Comparison of ENCODE assay signal across 17 cellular contexts in the genomic region with DNA sequence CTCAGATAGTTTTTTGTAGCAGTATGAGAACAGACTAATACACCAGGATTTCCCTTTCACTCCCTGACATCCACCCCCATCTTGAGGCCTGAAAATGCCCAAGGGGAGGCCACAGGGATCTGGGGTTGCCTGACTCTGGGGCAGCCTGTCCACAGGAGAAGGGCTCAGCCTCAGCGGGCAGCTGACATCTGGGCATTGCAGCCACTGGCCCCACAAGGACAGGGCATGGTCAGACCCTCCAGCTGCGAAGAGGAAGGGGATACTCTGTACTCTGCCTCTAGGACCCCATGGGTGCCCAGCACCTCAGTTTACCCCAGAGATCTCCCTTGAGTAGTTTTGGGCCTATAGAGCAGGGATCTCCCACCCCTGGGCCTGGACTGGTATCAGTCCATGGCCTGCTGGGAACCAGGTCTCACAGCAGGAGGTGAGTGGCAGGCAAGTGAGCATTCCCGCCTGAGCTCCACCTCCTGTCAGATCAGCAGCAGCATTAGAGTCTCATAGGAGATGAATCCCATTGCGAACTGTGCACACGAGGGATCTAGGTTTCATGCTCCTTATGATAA.
DNase-seq lines count a peak whose midpoint lies in the region; ATAC-seq and TF ChIP-seq lines count a peak whose summit lies in the region.
"Had no signal": no experiment of that assay in that cellular context is flagged by ENCODE, and none has a peak within 500 bp of the region (broad histone marks: within the 10 kb centered on the region; RNA-seq: fewer than 3 reads in every experiment).

No MANE protein-coding gene starts in this region.

- H3K4me1 ChIP-seq in right atrium auricular region (no peaks in the 10 kb centered on the region), endodermal cell (ENCODE audit: control insufficient read depth, insufficient read depth, low read length) (no peaks in the 10 kb centered on the region)
- H3K4me1 ChIP-seq: HAP-1 had no signal

- no peak overlapping the region for H3K27ac ChIP-seq in right atrium auricular region
- no peak overlapping the region for H3K27ac ChIP-seq in endodermal cell (ENCODE audit: low read depth, low read length)

- no peaks in the 10 kb centered on the region for H3K9me3 ChIP-seq in right atrium auricular region
- no peaks in the 10 kb centered on the region for H3K9me3 ChIP-seq in endodermal cell (ENCODE audit: control insufficient read depth, low read length)

- 94 to 96% methylated on average over 3 to 5 of the region's 5 CpGs for WGBS in endodermal cell (ENCODE audit: insufficient coverage in 1 of 2, insufficient read length in 1 of 2), 2 experiments

- H3K4me1 Mint-ChIP-seq in endodermal cell (no peaks in the 10 kb centered on the region), nephron progenitor cell (peaks cover 16% of the 10 kb centered on the region)
- H3K4me1 Mint-ChIP-seq in activated T-cell treated with anti-CD3 and anti-CD28 coated beads, Interleukin-2, amount 50 U/mL, for 72 hours (ENCODE audit: low read depth): no peaks in the 10 kb centered on the region
- H3K4me1 Mint-ChIP-seq: B cell; CD4-positive, alpha-beta memory T cell had no signal

- H3K27me3 Mint-ChIP-seq in endodermal cell (ENCODE audit: insufficient read depth) (peaks cover 3% of the 10 kb centered on the region), nephron progenitor cell (ENCODE audit: low read depth, poor library complexity) (peaks cover 12% of the 10 kb centered on the region)
- H3K27me3 Mint-ChIP-seq in activated T-cell treated with anti-CD3 and anti-CD28 coated beads, Interleukin-2, amount 50 U/mL, for 72 hours (ENCODE audit: low read depth): no peaks in the 10 kb centered on the region
- H3K27me3 Mint-ChIP-seq: B cell; CD4-positive, alpha-beta memory T cell had no signal

- H3K36me3 Mint-ChIP-seq in endodermal cell (ENCODE audit: low read depth): no peaks in the 10 kb centered on the region
- peaks cover 4% of the 10 kb centered on the region for H3K36me3 Mint-ChIP-seq in nephron progenitor cell (ENCODE audit: low read depth)
- H3K36me3 Mint-ChIP-seq in activated T-cell treated with anti-CD3 and anti-CD28 coated beads, Interleukin-2, amount 50 U/mL, for 72 hours (ENCODE audit: insufficient read depth in 2 of 2): no peaks in the 10 kb centered on the region
- H3K36me3 Mint-ChIP-seq: CD4-positive, alpha-beta memory T cell had no signal

- peaks cover 17% of the 10 kb centered on the region for H3K9me3 Mint-ChIP-seq in endodermal cell
- H3K9me3 Mint-ChIP-seq in nephron progenitor cell: peaks cover 32% of the 10 kb centered on the region
- no peaks in the 10 kb centered on the region for H3K9me3 Mint-ChIP-seq in activated T-cell treated with anti-CD3 and anti-CD28 coated beads, Interleukin-2, amount 50 U/mL, for 72 hours

- DNase-seq in right atrium auricular region (ENCODE audit: low spot score): peak; percentile 26
- no peak for DNase-seq in Right ventricle myocardium superior
- DNase-seq in endodermal cell: peak; percentile 20
- DNase-seq in nephron progenitor cell: no peak
- DNase-seq in stimulated activated naive CD4-positive, alpha-beta T cell treated with Interleukin-2 at 50 U/mL for 16 hours (lab: John Stamatoyannopoulos, UW): no peak
- DNase-seq in NCI-H446 (lab: John Stamatoyannopoulos, UW): no peak
- DNase-seq in anterior cingulate cortex (lab: John Stamatoyannopoulos, UW): no peak
- DNase-seq in activated T-cell treated with anti-CD3 and anti-CD28 coated beads, Interleukin-2, amount 50 U/mL, for 72 hours: no peak
- DNase-seq: ACHN; C1 segment of cervical spinal cord; CD4-positive, alpha-beta memory T cell; DMS79 treated with DMSO at 0.1 percent for 48 hours; EL; GOT3 had no signal

- TF ChIP-seq CTCF in right atrium auricular region (IDR thresholded peaks at IDR 0.05) (no peak), endodermal cell (conservative IDR thresholded peaks at IDR 0.05) (no peak), nephron progenitor cell (IDR thresholded peaks at IDR 0.05) (no peak)

- no peaks in the 10 kb centered on the region for H3K36me3 ChIP-seq in right atrium auricular region
- no peaks in the 10 kb centered on the region for H3K36me3 ChIP-seq in endodermal cell (ENCODE audit: control insufficient read depth, insufficient read depth, low read length)
- H3K36me3 ChIP-seq: HAP-1 had no signal

- no peaks in the 10 kb centered on the region for H3K27me3 ChIP-seq in right atrium auricular region
- H3K27me3 ChIP-seq in endodermal cell (ENCODE audit: control insufficient read depth, insufficient read depth, low read length, poor library complexity, severe bottlenecking): no peaks in the 10 kb centered on the region

- H3K9ac ChIP-seq in endodermal cell (ENCODE audit: extremely low read depth, low read length, poor library complexity, severe bottlenecking): no peak overlapping the region

- no peak overlapping the region for H3K27ac Mint-ChIP-seq in endodermal cell
- peak overlapping the region; percentile 39 for H3K27ac Mint-ChIP-seq in nephron progenitor cell
- no peak overlapping the region for H3K27ac Mint-ChIP-seq in activated T-cell treated with anti-CD3 and anti-CD28 coated beads, Interleukin-2, amount 50 U/mL, for 72 hours
- H3K27ac Mint-ChIP-seq: B cell; CD4-positive, alpha-beta memory T cell had no signal

- ATAC-seq in Right ventricle myocardium superior (ENCODE audit: poor library complexity): no peak
- no peak for ATAC-seq in activated T-cell treated with anti-CD3 and anti-CD28 coated beads, Interleukin-2, amount 50 U/mL, for 72 hours (replicated peaks in 1 of 2)
- ATAC-seq: HepG2 had no signal

- no peak overlapping the region for H3K4me3 ChIP-seq in right atrium auricular region
- H3K4me3 ChIP-seq in endodermal cell (ENCODE audit: low read length): no peak overlapping the region
- H3K4me3 ChIP-seq: HAP-1 had no signal

- no peak overlapping the region for H3K4me3 Mint-ChIP-seq in endodermal cell
- no peak overlapping the region for H3K4me3 Mint-ChIP-seq in nephron progenitor cell
- no peak overlapping the region for H3K4me3 Mint-ChIP-seq in activated T-cell treated with anti-CD3 and anti-CD28 coated beads, Interleukin-2, amount 50 U/mL, for 72 hours
- H3K4me3 Mint-ChIP-seq: B cell; CD4-positive, alpha-beta memory T cell had no signal

- intact Hi-C loops in Right ventricle myocardium superior (cut with DNase I): no loop called here

Comparison
In these comparisons a context has a peak if more than half of its experiments do, and no peak if none do; other contexts are left out.
1. DNase-seq: peak in right atrium auricular region (single experiment) and endodermal cell (single experiment); none in Right ventricle myocardium superior (single experiment), nephron progenitor cell (single experiment), stimulated activated naive CD4-positive, alpha-beta T cell treated with Interleukin-2 at 50 U/mL for 16 hours (single experiment), NCI-H446 (0 of 2), anterior cingulate cortex (0 of 58) and activated T-cell treated with anti-CD3 and anti-CD28 coated beads, Interleukin-2, amount 50 U/mL, for 72 hours (0 of 2).